ENCODE assay signal across 17 cellular contexts in genomic region chrX:98371994-98372393, GRCh38.
DNase-seq lines count a peak whose midpoint lies in the region; ATAC-seq and TF ChIP-seq lines count a peak whose summit lies in the region.
"Had no signal": no experiment of that assay in that cellular context is flagged by ENCODE, and none has a peak within 500 bp of the region (broad histone marks: within the 10 kb centered on the region; RNA-seq: fewer than 3 reads in every experiment).

No MANE protein-coding gene starts in this region.

- H3K27me3 Mint-ChIP-seq in WTC11 (ENCODE audit: low read depth) (no peaks in the 10 kb centered on the region), progenitor cell of endocrine pancreas (no peaks in the 10 kb centered on the region)
- H3K27me3 Mint-ChIP-seq: B cell had no signal

- CTCF ChIA-PET in WTC11 (lab: Charles Lee): no interaction called here

- ATAC-seq in WTC11: peak; percentile 83
- ATAC-seq: GM12878, PC-3 had no signal

- H3K9me3 Mint-ChIP-seq in WTC11 (peaks cover 6% of the 10 kb centered on the region), progenitor cell of endocrine pancreas (ENCODE audit: low read depth) (peaks cover 22% of the 10 kb centered on the region)
- H3K9me3 Mint-ChIP-seq: HFFc6 had no signal

- peaks cover 8% of the 10 kb centered on the region for H3K4me1 Mint-ChIP-seq in WTC11
- peaks cover 29% of the 10 kb centered on the region for H3K4me1 Mint-ChIP-seq in progenitor cell of endocrine pancreas (ENCODE audit: low read depth)
- H3K4me1 Mint-ChIP-seq: B cell had no signal

- no peak overlapping the region for H3K4me3 Mint-ChIP-seq in WTC11
- H3K4me3 Mint-ChIP-seq in progenitor cell of endocrine pancreas (ENCODE audit: low read depth): no peak overlapping the region
- H3K4me3 Mint-ChIP-seq: B cell, HFFc6 had no signal

- POLR2A ChIA-PET in WTC11 (lab: Charles Lee): no interaction called here

- H3K27ac Mint-ChIP-seq in WTC11: no peak overlapping the region
- H3K27ac Mint-ChIP-seq in progenitor cell of endocrine pancreas: peak overlapping the region; percentile 80
- H3K27ac Mint-ChIP-seq: B cell, HFFc6 had no signal

- no peak for TF ChIP-seq CTCF in WTC11 (IDR thresholded peaks at IDR 0.05)
- TF ChIP-seq CTCF in progenitor cell of endocrine pancreas (IDR thresholded peaks at IDR 0.05; ENCODE audit: unreplicated experiment): no peak

- DNase-seq in ELF-1 (ENCODE audit: low read depth, low spot score): peak; percentile 76
- DNase-seq in WTC11 (ENCODE audit: low spot score): no peak
- DNase-seq in iPS-NIHi11 (ENCODE audit: low spot score): peak; percentile 8
- no peak for DNase-seq in progenitor cell of endocrine pancreas (ENCODE audit: low spot score, unreplicated experiment)
- DNase-seq in NOMO-1 treated with DMSO at 0.1 percent for 48 hours (lab: John Stamatoyannopoulos, UW; ENCODE audit: unreplicated experiment): no peak
- DNase-seq in effector CD8-positive, alpha-beta T cell (lab: John Stamatoyannopoulos, UW): no peak
- DNase-seq in SW480 (ENCODE audit: low spot score): no peak
- DNase-seq: Caco-2, DMS153, HFFc6, NCI-H187, NCI-H226, NCI-H524, NCI-H82, PC-3 had no signal

- H3K36me3 Mint-ChIP-seq in WTC11 (peaks cover 20% of the 10 kb centered on the region), progenitor cell of endocrine pancreas (ENCODE audit: insufficient read depth) (peaks cover 7% of the 10 kb centered on the region)

TF ChIP-seq in WTC11, 78 proteins besides CTCF, POLR2A, EP300 and RAD21:
- TF ChIP-seq E2F1 (CRISPR knock-in tag; IDR thresholded peaks at IDR 0.05) (no peak), NFATC4 (CRISPR knock-in tag; IDR thresholded peaks at IDR 0.05) (no peak), CREM (CRISPR knock-in tag; IDR thresholded peaks at IDR 0.05) (no peak), MLX (CRISPR knock-in tag; IDR thresholded peaks at IDR 0.05) (no peak), FOXP4 (CRISPR knock-in tag; IDR thresholded peaks at IDR 0.05) (no peak), IRF1 (CRISPR knock-in tag; IDR thresholded peaks at IDR 0.05) (no peak), ZNF121 (CRISPR knock-in tag; IDR thresholded peaks at IDR 0.05) (no peak), FOXJ3 (CRISPR knock-in tag; IDR thresholded peaks at IDR 0.05; ENCODE audit: borderline replicate concordance) (no peak), ELF4 (CRISPR knock-in tag; IDR thresholded peaks at IDR 0.05; ENCODE audit: low read depth) (no peak), ZMAT4 (CRISPR knock-in tag; IDR thresholded peaks at IDR 0.05) (no peak), ZSCAN18 (CRISPR knock-in tag; IDR thresholded peaks at IDR 0.05) (no peak), USF2 (CRISPR knock-in tag; IDR thresholded peaks at IDR 0.05) (no peak), CBFB (CRISPR knock-in tag; IDR thresholded peaks at IDR 0.05; ENCODE audit: low read depth) (no peak), JUN (CRISPR knock-in tag; IDR thresholded peaks at IDR 0.05) (no peak), RORB (CRISPR knock-in tag; IDR thresholded peaks at IDR 0.05) (no peak), CREB1 (CRISPR knock-in tag; IDR thresholded peaks at IDR 0.05) (no peak)

Comparison
In these comparisons a context has a peak if more than half of its experiments do, and no peak if none do; other contexts are left out.
1. DNase-seq: peak in ELF-1 (single experiment) and iPS-NIHi11 (single experiment); none in WTC11 (single experiment), progenitor cell of endocrine pancreas (single experiment), NOMO-1 treated with DMSO at 0.1 percent for 48 hours (single experiment), effector CD8-positive, alpha-beta T cell (single experiment) and SW480 (single experiment).